ENCODE assay signal across 17 cellular contexts in the genomic region with DNA sequence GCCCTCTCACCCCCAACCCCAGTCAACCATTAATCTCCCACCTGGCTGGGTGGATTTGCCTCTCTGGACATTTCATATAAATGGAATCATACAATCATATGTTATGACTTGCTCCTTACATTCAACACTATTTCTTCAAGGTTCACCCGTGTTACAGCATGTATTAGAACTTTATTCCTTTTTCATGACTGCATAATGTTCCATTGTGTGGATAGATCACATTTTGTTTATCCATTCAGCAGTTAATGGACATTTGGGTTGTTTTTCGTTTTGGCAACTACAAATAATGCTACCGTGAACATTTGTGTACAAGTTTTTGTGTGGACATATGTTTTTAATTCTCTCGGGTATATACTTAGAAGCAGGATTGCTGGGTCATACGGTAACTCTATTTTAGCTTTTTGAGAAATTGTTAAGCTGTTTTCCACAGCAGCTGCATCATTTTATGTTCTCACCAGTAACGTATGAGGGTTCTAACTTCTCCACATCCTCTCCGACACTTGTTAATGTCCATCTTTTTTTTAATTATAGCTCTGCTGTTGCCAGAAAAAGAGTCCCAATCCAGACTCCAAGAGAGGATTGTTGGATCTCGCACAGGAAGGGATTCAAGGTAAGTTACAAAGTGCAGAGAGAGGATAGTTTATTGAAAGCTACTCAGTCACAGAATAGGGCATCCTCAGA. TPM values are rescaled to one million over a fixed set of nuclear protein-coding genes. Genes with fewer than 3 reads are reported as not detected.
DNase-seq lines count a peak whose midpoint lies in the region; ATAC-seq, FAIRE-seq and TF ChIP-seq lines count a peak whose summit lies in the region.
"Had no signal": no experiment of that assay in that cellular context is flagged by ENCODE, and none has a peak within 500 bp of the region (broad histone marks: within the 10 kb centered on the region; RNA-seq: fewer than 3 reads in every experiment).

No MANE protein-coding gene starts in this region.

- intact Hi-C loops in ascending aorta (cut with DNase I), result no loop called here
- intact Hi-C loops in posterior vena cava (cut with DNase I), result loop anchor here in 1 of 2 donors (10.0 kb wide), 1 partner anchor 228 kb away; no protein-coding TSS in a partner anchor

- H3K27me3 Mint-ChIP-seq in endodermal cell (ENCODE audit: insufficient read depth), result no peaks in the 10 kb centered on the region
- H3K27me3 Mint-ChIP-seq: B cell; CD4-positive, alpha-beta T cell had no signal

- no peak overlapping the region for H3K4me3 ChIP-seq in A549
- H3K4me3 ChIP-seq in ascending aorta, result no peak overlapping the region
- H3K4me3 ChIP-seq in endodermal cell (ENCODE audit: low read length), result no peak overlapping the region
- H3K4me3 ChIP-seq: GM23248 had no signal

- H3K9me3 ChIP-seq in A549 (no peaks in the 10 kb centered on the region), ascending aorta (no peaks in the 10 kb centered on the region), endodermal cell (ENCODE audit: control insufficient read depth, low read length) (peaks cover 5% of the 10 kb centered on the region)

- no peak overlapping the region for H3K4me2 ChIP-seq in A549

- no peaks in the 10 kb centered on the region for H3K36me3 ChIP-seq in ascending aorta
- no peaks in the 10 kb centered on the region for H3K36me3 ChIP-seq in endodermal cell (ENCODE audit: control insufficient read depth, insufficient read depth, low read length)

- peaks cover 4% of the 10 kb centered on the region for H3K9me3 Mint-ChIP-seq in endodermal cell
- H3K9me3 Mint-ChIP-seq: CD4-positive, alpha-beta T cell had no signal

- ATAC-seq in A549 (no peak), HG03442 (IDR thresholded peaks at IDR 0.05; ENCODE audit: unreplicated experiment) (no peak), SK-N-SH treated with all-trans-retinoic acid at 6 μM for 48 hours (no peak)

- CTCF ChIA-PET in A549 (lab: Yijun Ruan, JAX), result interaction anchor here (0.8 to 5.0 kb wide), 4 partner anchors 8 to 229 kb away, joined by 3 to 26 read pairs (median 3); no protein-coding TSS in a partner anchor

- TF ChIP-seq CTCF in A549 (IDR thresholded peaks at IDR 0.05) (no peak), ascending aorta (IDR thresholded peaks at IDR 0.05) (no peak), endodermal cell (conservative IDR thresholded peaks at IDR 0.05) (no peak)

- TF ChIP-seq RAD21 in A549 (conservative IDR thresholded peaks at IDR 0.05 in 1 of 2, IDR thresholded peaks at IDR 0.05 in 1 of 2), result no peak

- H3K27ac ChIP-seq in A549, result no peak overlapping the region
- peak overlapping the region; percentile 76 to 89 for H3K27ac ChIP-seq in ascending aorta
- H3K27ac ChIP-seq in endodermal cell (ENCODE audit: low read depth, low read length), result no peak overlapping the region
- H3K27ac ChIP-seq: GM23248 had no signal

- 55% methylated on average over 8 of the region's 8 CpGs for WGBS in A549 (ENCODE audit: missing lambda C conversion rate)
- 89 to 90% methylated on average over 8 of the region's 8 CpGs for WGBS in endodermal cell (ENCODE audit: insufficient coverage in 1 of 2, insufficient read length in 1 of 2), 2 experiments

- FAIRE-seq in A549 (lab: Jason Lieb, UNC), result no peak

- H3K27me3 ChIP-seq in ascending aorta (no peaks in the 10 kb centered on the region), endodermal cell (ENCODE audit: control insufficient read depth, insufficient read depth, low read length, poor library complexity, severe bottlenecking) (no peaks in the 10 kb centered on the region)

- no peak for DNase-seq in A549 (ENCODE audit: low read depth in 1 of 2, low spot score in 1 of 2)
- no peak for DNase-seq in ascending aorta (ENCODE audit: low spot score in 2 of 2)
- DNase-seq in endodermal cell, result peak; percentile 5
- peak; percentile 32 for DNase-seq in posterior vena cava (ENCODE audit: low spot score)
- DNase-seq in NCI-H2196 treated with DMSO at 0.1 percent for 48 hours (lab: John Stamatoyannopoulos, UW; ENCODE audit: unreplicated experiment), result no peak
- no peak for DNase-seq in islet precursor cell
- DNase-seq: C1 segment of cervical spinal cord; Calu3; CD4-positive, alpha-beta T cell; DMS 273 treated with DMSO at 0.1 percent for 48 hours; H7 had no signal

- H3K36me3 Mint-ChIP-seq in endodermal cell (ENCODE audit: low read depth), result no peaks in the 10 kb centered on the region

- POLR2A ChIA-PET in A549 (lab: Yijun Ruan, JAX), result no interaction called here

- TF ChIP-seq POLR2A in A549 (IDR thresholded peaks at IDR 0.05; ENCODE audit: low read length), result no peak

- H3K4me3 Mint-ChIP-seq in endodermal cell, result no peak overlapping the region
- H3K4me3 Mint-ChIP-seq: B cell; CD4-positive, alpha-beta T cell had no signal

- H3K4me1 ChIP-seq in A549 (no peaks in the 10 kb centered on the region), ascending aorta (peaks cover 0 to 20% of the 10 kb centered on the region in 2 donors), endodermal cell (ENCODE audit: control insufficient read depth, insufficient read depth, low read length) (no peaks in the 10 kb centered on the region)

- TF ChIP-seq EP300 in A549 (IDR thresholded peaks at IDR 0.05), result no peak

- H3K4me1 Mint-ChIP-seq in endodermal cell, result peaks cover 9% of the 10 kb centered on the region
- H3K4me1 Mint-ChIP-seq: B cell had no signal

- no peak overlapping the region for H3K27ac Mint-ChIP-seq in endodermal cell
- H3K27ac Mint-ChIP-seq: B cell; CD4-positive, alpha-beta T cell had no signal

- no peak overlapping the region for H3K9ac ChIP-seq in endodermal cell (ENCODE audit: extremely low read depth, low read length, poor library complexity, severe bottlenecking)
- H3K9ac ChIP-seq: GM23248 had no signal

TF ChIP-seq in A549, 52 proteins besides CTCF, POLR2A, EP300 and RAD21:
- TF ChIP-seq RFX5 (IDR thresholded peaks at IDR 0.05), result no peak
- no peak for TF ChIP-seq EHF (CRISPR knock-in tag; IDR thresholded peaks at IDR 0.05)
- no peak for TF ChIP-seq SREBF2 (IDR thresholded peaks at IDR 0.05)
- TF ChIP-seq, protein P1, sequence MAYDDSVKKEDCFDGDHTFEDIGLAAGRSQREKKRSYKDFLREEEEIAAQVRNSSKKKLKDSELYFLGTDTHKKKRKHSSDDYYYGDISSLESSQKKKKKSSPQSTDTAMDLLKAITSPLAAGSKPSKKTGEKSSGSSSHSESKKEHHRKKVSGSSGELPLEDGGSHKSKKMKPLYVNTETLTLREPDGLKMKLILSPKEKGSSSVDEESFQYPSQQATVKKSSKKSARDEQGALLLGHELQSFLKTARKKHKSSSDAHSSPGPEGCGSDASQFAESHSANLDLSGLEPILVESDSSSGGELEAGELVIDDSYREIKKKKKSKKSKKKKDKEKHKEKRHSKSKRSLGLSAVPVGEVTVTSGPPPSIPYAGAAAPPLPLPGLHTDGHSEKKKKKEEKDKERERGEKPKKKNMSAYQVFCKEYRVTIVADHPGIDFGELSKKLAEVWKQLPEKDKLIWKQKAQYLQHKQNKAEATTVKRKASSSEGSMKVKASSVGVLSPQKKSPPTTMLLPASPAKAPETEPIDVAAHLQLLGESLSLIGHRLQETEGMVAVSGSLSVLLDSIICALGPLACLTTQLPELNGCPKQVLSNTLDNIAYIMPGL (CRISPR knock-in tag; IDR thresholded peaks at IDR 0.05; ENCODE audit: borderline replicate concordance), result no peak
- TF ChIP-seq CHD4 (IDR thresholded peaks at IDR 0.05; ENCODE audit: borderline replicate concordance), result no peak
- TF ChIP-seq CBX8 (IDR thresholded peaks at IDR 0.05), result peak; percentile 50; the same call in 1 of the 2 replicates
- TF ChIP-seq RARB (CRISPR knock-in tag; IDR thresholded peaks at IDR 0.05), result no peak
- TF ChIP-seq HEYL (CRISPR knock-in tag; IDR thresholded peaks at IDR 0.05), result no peak

TF ChIP-seq in SK-N-SH treated with all-trans-retinoic acid at 6 μM for 48 hours, 23 proteins besides CTCF, POLR2A, EP300 and RAD21 (continues in another document):
- TF ChIP-seq, protein P2, sequence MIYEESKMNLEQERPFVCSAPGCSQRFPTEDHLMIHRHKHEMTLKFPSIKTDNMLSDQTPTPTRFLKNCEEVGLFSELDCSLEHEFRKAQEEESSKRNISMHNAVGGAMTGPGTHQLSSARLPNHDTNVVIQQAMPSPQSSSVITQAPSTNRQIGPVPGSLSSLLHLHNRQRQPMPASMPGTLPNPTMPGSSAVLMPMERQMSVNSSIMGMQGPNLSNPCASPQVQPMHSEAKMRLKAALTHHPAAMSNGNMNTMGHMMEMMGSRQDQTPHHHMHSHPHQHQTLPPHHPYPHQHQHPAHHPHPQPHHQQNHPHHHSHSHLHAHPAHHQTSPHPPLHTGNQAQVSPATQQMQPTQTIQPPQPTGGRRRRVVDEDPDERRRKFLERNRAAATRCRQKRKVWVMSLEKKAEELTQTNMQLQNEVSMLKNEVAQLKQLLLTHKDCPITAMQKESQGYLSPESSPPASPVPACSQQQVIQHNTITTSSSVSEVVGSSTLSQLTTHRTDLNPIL (CRISPR knock-in tag; IDR thresholded peaks at IDR 0.05; ENCODE audit: low read depth), result no peak
- TF ChIP-seq RARB (CRISPR knock-in tag; IDR thresholded peaks at IDR 0.05) (no peak), OSR1 (CRISPR knock-in tag; IDR thresholded peaks at IDR 0.05) (no peak)

RNA-seq across cellular contexts. Expression of a gene that starts 15.9 kb away (rescaled TPM):
- polyA plus RNA-seq in A549 (2011; rRNA removed) (not detected in 2 replicates), A549 (2017; fragmentation: RNase III; extraction: RNeasy Plus Mini Kit Qiagen cat#74134 plus additional on column Dnase treatment) (not detected in 3 replicates)
- not detected in 2 replicates for polyA plus RNA-seq in A549 (2012; cell fraction: cytosol; rRNA removed)
- not detected in 2 replicates for polyA plus RNA-seq in A549 (2012; cell fraction: nucleus; rRNA removed)
- not detected in 2 replicates for polyA minus RNA-seq in A549 (2011; rRNA and poly(A)+ RNA removed)
- total RNA-seq in ascending aorta (not detected), endodermal cell (not detected), posterior vena cava (not detected)
- not detected for polyA plus RNA-seq in endodermal cell (2013, experiment 1 of 2)
- 0.08 TPM for polyA plus RNA-seq in endodermal cell (2013, experiment 2 of 2)
- total RNA-seq: A172; CD4-positive, alpha-beta T cell; Daoy; GM23248; H7 had no signal
- polyA plus RNA-seq: GM23248 had no signal

RNA-seq across cellular contexts. Expression of a gene that starts 34.9 kb away (rescaled TPM):
- polyA plus RNA-seq in A549 (2011; rRNA removed) (0.05 and 0.08 TPM in 2 replicates), A549 (2017; fragmentation: RNase III; extraction: RNeasy Plus Mini Kit Qiagen cat#74134 plus additional on column Dnase treatment) (0.07 to 0.12 TPM in 2 of 3 replicates, not detected in the other)
- polyA plus RNA-seq in A549 (2012; cell fraction: cytosol; rRNA removed), result 0.04 TPM in 2 replicates
- 0.09 and 0.10 TPM in 2 replicates for polyA plus RNA-seq in A549 (2012; cell fraction: nucleus; rRNA removed)
- not detected in 2 replicates for polyA minus RNA-seq in A549 (2011; rRNA and poly(A)+ RNA removed)
- total RNA-seq in ascending aorta (not detected), endodermal cell (under 1 TPM; 0.42 TPM), posterior vena cava (under 1 TPM in 1 of 2 donors, not detected in 1; 0.57 TPM)
- 0.18 TPM for polyA plus RNA-seq in endodermal cell (2013, experiment 1 of 2)
- 0.41 TPM for polyA plus RNA-seq in endodermal cell (2013, experiment 2 of 2)
- total RNA-seq: A172 had no signal

Comparison
In these comparisons a context has a peak if more than half of its experiments do, and no peak if none do; other contexts are left out.
1. DNase-seq: peak in endodermal cell (single experiment) and posterior vena cava (single experiment); none in A549 (0 of 2), ascending aorta (0 of 2), NCI-H2196 treated with DMSO at 0.1 percent for 48 hours (single experiment) and islet precursor cell (single experiment).
2. H3K27ac ChIP-seq: peak in ascending aorta (2 of 2); none in A549 (0 of 2) and endodermal cell (single experiment).